In the genomic region with DNA sequence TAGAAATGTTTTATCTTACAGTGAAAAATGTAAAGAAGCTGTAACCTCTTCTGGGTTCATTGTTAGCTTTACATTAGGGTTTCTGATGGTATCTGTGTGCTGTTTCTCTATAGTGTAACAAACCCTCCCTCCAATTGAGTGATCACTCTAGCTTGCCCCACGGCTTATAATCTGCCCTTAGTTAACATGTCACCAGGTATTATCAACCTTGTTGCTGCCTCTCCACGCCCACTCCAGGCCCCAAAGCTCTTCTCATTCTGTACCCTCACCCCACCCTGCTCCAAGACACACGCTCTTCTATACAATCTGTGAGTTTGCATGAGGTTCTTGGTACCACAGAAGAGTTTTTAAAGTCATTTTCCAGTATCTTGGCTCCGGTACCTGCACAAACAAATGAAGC, we compare ENCODE assay signal across 16 cellular contexts.
DNase-seq lines count a peak whose midpoint lies in the region; ATAC-seq and TF ChIP-seq lines count a peak whose summit lies in the region.
"Had no signal": no experiment of that assay in that cellular context is flagged by ENCODE, and none has a peak within 500 bp of the region (broad histone marks: within the 10 kb centered on the region; RNA-seq: fewer than 3 reads in every experiment).

No MANE protein-coding gene starts in this region.

- intact Hi-C loops in thyroid gland (cut with DNase I): no loop called here

- H2BK12ac ChIP-seq in trophoblast cell (ENCODE audit: low read length): peak overlapping the region; percentile 95

- peak overlapping the region; percentile 76 for H2AK5ac ChIP-seq in trophoblast cell (ENCODE audit: low read length)

- no peaks in the 10 kb centered on the region for H3K9me3 ChIP-seq in trophoblast cell (ENCODE audit: insufficient read depth, low read depth, low read length)
- no peaks in the 10 kb centered on the region for H3K9me3 ChIP-seq in thyroid gland
- H3K9me3 ChIP-seq: neutrophil, sigmoid colon had no signal

- H3K4me3 ChIP-seq in trophoblast cell (ENCODE audit: low read depth, low read length): no peak overlapping the region
- H3K4me3 ChIP-seq in thyroid gland (replicated peaks in 1 of 3): no peak overlapping the region
- H3K4me3 ChIP-seq: sigmoid colon had no signal

- peaks cover 2% of the 10 kb centered on the region for H3K9me3 Mint-ChIP-seq in T-helper 1 cell treated with Interleukin-12 subunit alpha and Interleukin-12 subunit beta and Interleukin-4 antibody, amounts not matched to agents 30 μg/mL and 1 μg/mL, for 36 hours
- H3K9me3 Mint-ChIP-seq in IgD-negative memory B cell: no peaks in the 10 kb centered on the region
- H3K9me3 Mint-ChIP-seq in activated naive CD8-positive, alpha-beta T cell treated with anti-CD3 and anti-CD28 coated beads for 36 hours: peaks cover 2% of the 10 kb centered on the region

- no peaks in the 10 kb centered on the region for H3K27me3 Mint-ChIP-seq in T-helper 1 cell treated with Interleukin-12 subunit alpha and Interleukin-12 subunit beta and Interleukin-4 antibody, amounts not matched to agents 30 μg/mL and 1 μg/mL, for 36 hours (ENCODE audit: low read depth)
- no peaks in the 10 kb centered on the region for H3K27me3 Mint-ChIP-seq in IgD-negative memory B cell
- H3K27me3 Mint-ChIP-seq in activated naive CD8-positive, alpha-beta T cell treated with anti-CD3 and anti-CD28 coated beads for 36 hours: no peaks in the 10 kb centered on the region

- no peak overlapping the region for H3K27ac ChIP-seq in trophoblast cell (ENCODE audit: low read depth, low read length)
- no peak overlapping the region for H3K27ac ChIP-seq in thyroid gland
- H3K27ac ChIP-seq: neutrophil had no signal

- no peak overlapping the region for H3K4me2 ChIP-seq in trophoblast cell (ENCODE audit: low read length)

- no peak for TF ChIP-seq POLR2A in thyroid gland (IDR thresholded peaks at IDR 0.05)

- peaks cover 82% of the 10 kb centered on the region for H3K4me1 Mint-ChIP-seq in T-helper 1 cell treated with Interleukin-12 subunit alpha and Interleukin-12 subunit beta and Interleukin-4 antibody, amounts not matched to agents 30 μg/mL and 1 μg/mL, for 36 hours (ENCODE audit: low read depth)
- H3K4me1 Mint-ChIP-seq in IgD-negative memory B cell: peaks cover 66 to 83% (median 73%) of the 10 kb centered on the region in 3 donors
- H3K4me1 Mint-ChIP-seq in activated naive CD8-positive, alpha-beta T cell treated with anti-CD3 and anti-CD28 coated beads for 36 hours: peaks cover 78% of the 10 kb centered on the region

- H4K8ac ChIP-seq in trophoblast cell (ENCODE audit: low read depth, low read length): peak overlapping the region; percentile 61

- no CpG with 5 or more reads among the region's 4 CpGs for WGBS in trophoblast cell (ENCODE audit: extremely low coverage, insufficient coverage, insufficient read length)
- WGBS in thyroid gland, 2 donors: 82 to 95% methylated on average over 4 of the region's 4 CpGs

- ATAC-seq in GM21447 (IDR thresholded peaks at IDR 0.05; ENCODE audit: unreplicated experiment): no peak

- no peak overlapping the region for H3K23ac ChIP-seq in trophoblast cell (ENCODE audit: low read length)

- peak overlapping the region; percentile 25 for H2AFZ ChIP-seq in trophoblast cell (ENCODE audit: insufficient read depth, low read length, poor library complexity)

- DNase-seq in T-helper 1 cell (no peak), trophoblast cell (peak in 1 of 2 donors; percentile 76), thyroid gland (no peak), COR-L47 (lab: John Stamatoyannopoulos, UW) (no peak)
- no peak for DNase-seq in activated naive CD8-positive, alpha-beta T cell treated with anti-CD3 and anti-CD28 coated beads for 36 hours
- DNase-seq: 8988T; aorta; erythroblast; GF-D8; NCI-H446 treated with DMSO at 0.1 percent for 48 hours; sigmoid colon; stimulated activated CD4-positive, alpha-beta T cell treated with anti-CD3 and anti-CD28 coated beads, Interleukin-4, amount 100 ng/mL, for 24 hours had no signal

- peak overlapping the region; percentile 70 for H3K14ac ChIP-seq in trophoblast cell (ENCODE audit: low read length)

- H3K4me3 Mint-ChIP-seq in T-helper 1 cell treated with Interleukin-12 subunit alpha and Interleukin-12 subunit beta and Interleukin-4 antibody, amounts not matched to agents 30 μg/mL and 1 μg/mL, for 36 hours: peak overlapping the region; percentile 35
- H3K4me3 Mint-ChIP-seq in IgD-negative memory B cell: peak overlapping the region; percentile 6 to 92 (median 67)
- no peak overlapping the region for H3K4me3 Mint-ChIP-seq in activated naive CD8-positive, alpha-beta T cell treated with anti-CD3 and anti-CD28 coated beads for 36 hours

- no peaks in the 10 kb centered on the region for H3K27me3 ChIP-seq in trophoblast cell (ENCODE audit: insufficient read depth, low read length)
- H3K27me3 ChIP-seq in thyroid gland: no peaks in the 10 kb centered on the region
- H3K27me3 ChIP-seq: neutrophil, sigmoid colon had no signal

- H3K79me2 ChIP-seq in trophoblast cell (ENCODE audit: control insufficient read depth, insufficient read depth, low read length, poor library complexity): no peaks in the 10 kb centered on the region

- peak overlapping the region; percentile 85 for H3K27ac Mint-ChIP-seq in T-helper 1 cell treated with Interleukin-12 subunit alpha and Interleukin-12 subunit beta and Interleukin-4 antibody, amounts not matched to agents 30 μg/mL and 1 μg/mL, for 36 hours
- peak overlapping the region; percentile 16 to 84 (median 65) for H3K27ac Mint-ChIP-seq in IgD-negative memory B cell
- peak overlapping the region; percentile 55 for H3K27ac Mint-ChIP-seq in activated naive CD8-positive, alpha-beta T cell treated with anti-CD3 and anti-CD28 coated beads for 36 hours

- peak overlapping the region; percentile 88 for H4K91ac ChIP-seq in trophoblast cell (ENCODE audit: low read depth, low read length)

- peak overlapping the region; percentile 75 for H2BK5ac ChIP-seq in trophoblast cell (ENCODE audit: low read depth, low read length, poor library complexity)

- TF ChIP-seq CTCF in thyroid gland (IDR thresholded peaks at IDR 0.05): no peak

- H3K9ac ChIP-seq in trophoblast cell (ENCODE audit: low read length): no peak overlapping the region

- peaks cover 31% of the 10 kb centered on the region for H3K79me1 ChIP-seq in trophoblast cell (ENCODE audit: low read length)

- H3K36me3 Mint-ChIP-seq in T-helper 1 cell treated with Interleukin-12 subunit alpha and Interleukin-12 subunit beta and Interleukin-4 antibody, amounts not matched to agents 30 μg/mL and 1 μg/mL, for 36 hours (ENCODE audit: low read depth): peaks cover 28% of the 10 kb centered on the region
- H3K36me3 Mint-ChIP-seq in IgD-negative memory B cell: peaks cover 6% of the 10 kb centered on the region
- peaks cover 54% of the 10 kb centered on the region for H3K36me3 Mint-ChIP-seq in activated naive CD8-positive, alpha-beta T cell treated with anti-CD3 and anti-CD28 coated beads for 36 hours

- no peak overlapping the region for H3K4ac ChIP-seq in trophoblast cell (ENCODE audit: low read depth, low read length)

- H3K4me1 ChIP-seq in trophoblast cell (ENCODE audit: control insufficient read depth in 1 of 2, insufficient read depth in 2 of 2, low read length in 2 of 2): peaks cover 21 to 31% of the 10 kb centered on the region in 2 experiments
- peaks cover 0 to 21% of the 10 kb centered on the region in 2 donors for H3K4me1 ChIP-seq in thyroid gland

- H3K36me3 ChIP-seq in trophoblast cell (ENCODE audit: control insufficient read depth in 1 of 2, insufficient read depth in 2 of 2, low read length in 2 of 2): no peaks in the 10 kb centered on the region
- H3K36me3 ChIP-seq in thyroid gland: no peaks in the 10 kb centered on the region
- H3K36me3 ChIP-seq: neutrophil, sigmoid colon had no signal

- peak overlapping the region; percentile 29 for H3K18ac ChIP-seq in trophoblast cell (ENCODE audit: low read length)

- H2BK120ac ChIP-seq in trophoblast cell (ENCODE audit: insufficient read depth, low read length, poor library complexity): peak overlapping the region; percentile 47

- no peak overlapping the region for H4K12ac ChIP-seq in trophoblast cell (ENCODE audit: low read depth, low read length)
